Comparison of ENCODE assay signal across 16 cellular contexts in genomic region chr14:88326352-88327103, GRCh38. TPM values are rescaled to one million over a fixed set of nuclear protein-coding genes. Genes with fewer than 3 reads are reported as not detected.
DNase-seq lines count a peak whose midpoint lies in the region; TF ChIP-seq lines count a peak whose summit lies in the region.
"Had no signal": no experiment of that assay in that cellular context is flagged by ENCODE, and none has a peak within 500 bp of the region (broad histone marks: within the 10 kb centered on the region; RNA-seq: fewer than 3 reads in every experiment).

No MANE protein-coding gene starts in this region.

- H3K4me3 ChIP-seq in adipocyte (ENCODE audit: low read length) (no peak overlapping the region), iPS-18c (ENCODE audit: insufficient read depth, low read depth, low read length) (peak overlapping the region; percentile 51), smooth muscle cell (peak overlapping the region; percentile 14)
- H3K4me3 ChIP-seq: transverse colon had no signal

- CTCF ChIA-PET in RWPE1 (lab: Yijun Ruan, JAX) = interaction anchor here (0.5 to 0.7 kb wide), 3 partner anchors 167 to 1178 kb away, joined by 3 to 5 read pairs (median 4); no protein-coding TSS in a partner anchor

- H3K9me3 ChIP-seq in adipocyte (ENCODE audit: control insufficient read depth, low read length) = peaks cover 7% of the 10 kb centered on the region
- peaks cover 2% of the 10 kb centered on the region for H3K9me3 ChIP-seq in iPS-18c (ENCODE audit: control insufficient read depth, insufficient read depth, low read length)
- no peaks in the 10 kb centered on the region for H3K9me3 ChIP-seq in smooth muscle cell (replicated peaks; ENCODE audit: low read depth)
- H3K9me3 ChIP-seq: transverse colon had no signal

- peaks cover 3% of the 10 kb centered on the region for H3K4me1 ChIP-seq in adipocyte (ENCODE audit: control insufficient read depth, insufficient read depth, low read length)
- no peaks in the 10 kb centered on the region for H3K4me1 ChIP-seq in smooth muscle cell (ENCODE audit: low read depth)

- no peaks in the 10 kb centered on the region for H3F3A ChIP-seq in smooth muscle cell (ENCODE audit: low read depth)

- TF ChIP-seq CTCF in smooth muscle cell (IDR thresholded peaks at IDR 0.05; ENCODE audit: borderline replicate concordance, insufficient read depth, poor library complexity, severe bottlenecking) (no peak), RWPE1 (conservative IDR thresholded peaks at IDR 0.05; ENCODE audit: low read depth) (no peak)

- POLR2A ChIA-PET in RWPE1 (lab: Yijun Ruan, JAX; ENCODE audit: low non-redundant PET) = interaction anchor here (0.5 kb wide), 1 partner anchor 56 kb away, joined by 7 read pairs; no protein-coding TSS in a partner anchor

- no peaks in the 10 kb centered on the region for H3K79me2 ChIP-seq in smooth muscle cell (ENCODE audit: low read depth)

- no peaks in the 10 kb centered on the region for H3K36me3 ChIP-seq in adipocyte (ENCODE audit: control insufficient read depth, insufficient read depth, low read length, severe bottlenecking)
- H3K36me3 ChIP-seq in smooth muscle cell (ENCODE audit: low read depth) = no peaks in the 10 kb centered on the region
- H3K36me3 ChIP-seq: transverse colon had no signal

- peak overlapping the region; percentile 9 for H3K4me2 ChIP-seq in smooth muscle cell

- H3K9ac ChIP-seq in adipocyte (ENCODE audit: low read length) (no peak overlapping the region), smooth muscle cell (ENCODE audit: low read depth) (no peak overlapping the region)

- H3K27ac ChIP-seq in smooth muscle cell (ENCODE audit: low read depth) (no peak overlapping the region), RWPE1 (no peak overlapping the region)
- H3K27ac ChIP-seq: transverse colon, VCaP had no signal

- no peak overlapping the region for H2AFZ ChIP-seq in smooth muscle cell (ENCODE audit: low read depth)

- 6% methylated on average over 37 of the region's 37 CpGs for WGBS in smooth muscle cell (ENCODE audit: low lambda C conversion rate)

- H4K20me1 ChIP-seq in smooth muscle cell (ENCODE audit: low read depth) = no peaks in the 10 kb centered on the region

- DNase-seq in NCI-H146 (lab: John Stamatoyannopoulos, UW) = peak; percentile 28
- no peak for DNase-seq in NCI-H146 treated with DMSO at 0.1 percent for 48 hours (lab: John Stamatoyannopoulos, UW; ENCODE audit: unreplicated experiment)
- DNase-seq in adipocyte (ENCODE audit: low read depth) = peak; percentile 19
- no peak for DNase-seq in smooth muscle cell (lab: John Stamatoyannopoulos, UW; ENCODE audit: unreplicated experiment)
- DNase-seq in stimulated activated CD4-positive, alpha-beta T cell treated with anti-CD3 and anti-CD28 coated beads, Interleukin-15, amount 100 ng/mL, for 24 hours = no peak
- no peak for DNase-seq in RWPE1 (ENCODE audit: low spot score)
- DNase-seq in superior temporal gyrus (ENCODE audit: extremely low spot score) = no peak
- DNase-seq: activated T-cell treated with anti-CD3 and anti-CD28 coated beads, Interleukin-2, amount 50 U/mL, for 4 hours; hippocampal formation; Karpas-422; transverse colon had no signal

- H3K27me3 ChIP-seq in adipocyte (replicated peaks; ENCODE audit: control insufficient read depth, insufficient read depth, low read length) (peaks cover 71% of the 10 kb centered on the region), smooth muscle cell (ENCODE audit: low read depth) (peaks cover 83% of the 10 kb centered on the region)

RNA-seq across cellular contexts. Expression of gene KCNK10, which starts 3.5 kb away (rescaled TPM):
- total RNA-seq in smooth muscle cell = not detected in 2 replicates
- not detected in 2 replicates for polyA plus RNA-seq in smooth muscle cell
- total RNA-seq: A673; activated T-cell treated with anti-CD3 and anti-CD28 coated beads, Interleukin-2, amount 50 U/mL, for 4 hours; endothelial cell of umbilical vein; skeletal muscle tissue had no signal
- polyA plus RNA-seq: endothelial cell of umbilical vein had no signal

RNA-seq across cellular contexts. Expression of gene SPATA7, which starts 58.9 kb away (rescaled TPM):
- total RNA-seq in smooth muscle cell = 23.2 and 25.3 TPM in 2 replicates
- polyA plus RNA-seq in smooth muscle cell = 8.8 and 9.6 TPM in 2 replicates

Comparison
In these comparisons a context has a peak if more than half of its experiments do, and no peak if none do; other contexts are left out.
1. DNase-seq: peak in NCI-H146 (single experiment) and adipocyte (single experiment); none in NCI-H146 treated with DMSO at 0.1 percent for 48 hours (single experiment), smooth muscle cell (single experiment), stimulated activated CD4-positive, alpha-beta T cell treated with anti-CD3 and anti-CD28 coated beads, Interleukin-15, amount 100 ng/mL, for 24 hours (single experiment), RWPE1 (single experiment) and superior temporal gyrus (single experiment).